Comparison of ENCODE assay signal across 2 cellular contexts in genomic region chr9:37412431-37413151, GRCh38.
TF ChIP-seq lines count a peak whose summit lies in the region.

No MANE protein-coding gene starts in this region.

TF ChIP-seq in GM12878, 131 proteins besides CTCF, POLR2A, EP300 and RAD21:
- TF ChIP-seq MAX (IDR thresholded peaks at IDR 0.05; ENCODE audit: low read depth, low read length) (no peak), DPF2 (IDR thresholded peaks at IDR 0.05) (no peak), TCF12 (IDR thresholded peaks at IDR 0.05; ENCODE audit: low read depth, low read length) (no peak), MYC (IDR thresholded peaks at IDR 0.05; ENCODE audit: insufficient read depth, insufficient read length, insufficient replicate concordance, low read length, severe bottlenecking) (no peak), BHLHE40 (IDR thresholded peaks at IDR 0.05; ENCODE audit: borderline replicate concordance in 1 of 2, low read depth in 2 of 2, low read length in 1 of 2) (no peak), PAX8 (IDR thresholded peaks at IDR 0.05) (no peak), ELK1 (IDR thresholded peaks at IDR 0.05; ENCODE audit: low read depth, low read length) (no peak), NFXL1 (IDR thresholded peaks at IDR 0.05; ENCODE audit: borderline replicate concordance) (no peak)

TF ChIP-seq in HepG2, 621 proteins besides CTCF, POLR2A, EP300 and RAD21:
- TF ChIP-seq ZBTB33 (CRISPR knock-in tag; IDR thresholded peaks at IDR 0.05) (no peak), MTA1 (CRISPR knock-in tag; IDR thresholded peaks at IDR 0.05; ENCODE audit: borderline replicate concordance) (no peak), ZBTB39 (CRISPR knock-in tag; IDR thresholded peaks at IDR 0.05) (no peak)
